ENCODE assay signal across 9 cellular contexts in the genomic region with DNA sequence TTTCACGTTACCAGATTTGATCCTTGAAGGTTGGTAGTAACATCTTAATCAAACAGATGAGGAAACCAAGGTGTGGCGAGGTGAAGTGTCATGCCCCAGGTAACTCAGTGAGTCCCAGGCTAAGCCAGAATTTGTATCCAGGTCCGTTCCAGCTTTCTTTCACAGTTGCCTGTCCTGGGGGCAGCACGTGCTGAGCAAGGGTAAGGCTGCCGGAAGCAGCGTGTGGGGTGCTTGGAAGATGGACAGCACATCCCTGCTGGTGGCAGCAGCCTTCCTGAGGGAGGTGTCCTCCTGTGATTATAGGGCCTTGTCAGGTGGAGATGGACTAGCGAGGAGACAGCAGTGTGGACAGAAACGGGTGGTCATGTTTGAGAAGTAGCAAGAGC. TPM values are rescaled to one million over a fixed set of nuclear protein-coding genes. Genes with fewer than 3 reads are reported as not detected.
A peak's percentile ranks its signal among the peaks of the same experiment; 100 is the strongest.
DNase-seq lines count a peak whose midpoint lies in the region; ATAC-seq and TF ChIP-seq lines count a peak whose summit lies in the region.
"Had no signal": no experiment of that assay in that cellular context is flagged by ENCODE, and none has a peak within 500 bp of the region (broad histone marks: within the 10 kb centered on the region; RNA-seq: fewer than 3 reads in every experiment).

No MANE protein-coding gene starts in this region.

- H3K36me3 ChIP-seq in CD8-positive, alpha-beta T cell (ENCODE audit: insufficient read depth, low read length), result no peaks in the 10 kb centered on the region
- H3K36me3 ChIP-seq in PC-9 (ENCODE audit: low read depth) (no peaks in the 10 kb centered on the region), parathyroid adenoma (ENCODE audit: control insufficient read depth, insufficient read depth, low read length) (no peaks in the 10 kb centered on the region)

- H2AFZ ChIP-seq in PC-9 (no peak overlapping the region), parathyroid adenoma (no peak overlapping the region)

- POLR2A ChIA-PET in CD8-positive, alpha-beta T cell (lab: Charles Lee), result interaction anchor here (1.5 kb wide), 1 partner anchor 62 kb away, joined by 3 read pairs; the partner anchor contains the start of gene NOL12
- POLR2A ChIA-PET in PC-9 (lab: Charles Lee; ENCODE audit: unreplicated experiment), result no interaction called here

- no peaks in the 10 kb centered on the region for H4K20me1 ChIP-seq in PC-9 (ENCODE audit: insufficient read depth)

- DNase-seq in CD8-positive, alpha-beta T cell, result no peak
- no peak for DNase-seq in PC-9
- DNase-seq in epithelial cell of prostate (ENCODE audit: low read depth, low spot score), result no peak
- DNase-seq in NCI-H748 treated with DMSO at 0.1 percent for 48 hours (lab: John Stamatoyannopoulos, UW), result no peak
- no peak for DNase-seq in SW480 (ENCODE audit: low spot score)
- no peak for DNase-seq in superior temporal gyrus (ENCODE audit: extremely low spot score)
- no peak for DNase-seq in NK-92 (lab: John Stamatoyannopoulos, UW; ENCODE audit: unreplicated experiment)
- DNase-seq: activated CD4-positive, CD25-positive, alpha-beta regulatory T cell treated with anti-CD3 and anti-CD28 coated beads, Interleukin-2, amount 50 U/mL, for 72 hours had no signal

- H3K36me3 Mint-ChIP-seq in CD8-positive, alpha-beta T cell, result peaks cover 4% of the 10 kb centered on the region

- H3K4me3 ChIP-seq in CD8-positive, alpha-beta T cell (ENCODE audit: low read depth, low read length), result no peak overlapping the region
- peak overlapping the region; percentile 88 for H3K4me3 ChIP-seq in PC-9
- peak overlapping the region; percentile 88 for H3K4me3 ChIP-seq in parathyroid adenoma (ENCODE audit: low read depth, low read length)

- intact Hi-C loops in CD8-positive, alpha-beta T cell (cut with DNase I, micrococcal nuclease), result loop anchor here (2.0 to 10.0 kb wide), 4 partner anchors 59 to 205 kb away; partner anchors contain the start of genes ANKRD54 (in 1 of the 2), C22orf23 (in 1 of the 2), EIF3L (in 1 of the 2) and GCAT (in 1 of the 2)
- intact Hi-C loops in PC-9 (cut with micrococcal nuclease; ENCODE audit: unreplicated experiment), result no loop called here

- H3K4me2 ChIP-seq in PC-9 (peak overlapping the region; percentile 97), parathyroid adenoma (ENCODE audit: low read length) (peak overlapping the region; percentile 99)

- TF ChIP-seq CTCF in CD8-positive, alpha-beta T cell (IDR thresholded peaks at IDR 0.05), result no peak
- TF ChIP-seq CTCF in PC-9 (conservative IDR thresholded peaks at IDR 0.05) (no peak), parathyroid adenoma (IDR thresholded peaks at IDR 0.05) (no peak)

- peaks cover 23% of the 10 kb centered on the region for H3K4me1 ChIP-seq in CD8-positive, alpha-beta T cell (ENCODE audit: insufficient read depth, low read length)
- H3K4me1 ChIP-seq in PC-9 (replicated peaks; ENCODE audit: insufficient read depth) (peaks cover 81% of the 10 kb centered on the region), parathyroid adenoma (peaks cover 32% of the 10 kb centered on the region)

- CTCF ChIA-PET in CD8-positive, alpha-beta T cell (lab: Charles Lee), result no interaction called here
- CTCF ChIA-PET in PC-9 (lab: Charles Lee), result interaction anchor here (1.0 kb wide), 1 partner anchor 41 kb away, joined by 7 read pairs; no protein-coding TSS in a partner anchor

- TSS peak; percentile 26 for BruUV-seq in PC-9 (replicated peaks; lab: Mats Ljungman, UMichigan)

- H3K27me3 Mint-ChIP-seq in CD8-positive, alpha-beta T cell (ENCODE audit: low read depth), result no peaks in the 10 kb centered on the region

- peak overlapping the region; percentile 90 for H3K4me3 Mint-ChIP-seq in CD8-positive, alpha-beta T cell

- H3K27ac ChIP-seq in CD8-positive, alpha-beta T cell (ENCODE audit: low read depth, low read length), result no peak overlapping the region
- H3K27ac ChIP-seq in PC-9 (peak overlapping the region; percentile 72), epithelial cell of prostate (peak overlapping the region; percentile 97), parathyroid adenoma (peak overlapping the region; percentile 93)

- no peaks in the 10 kb centered on the region for H3K9me2 ChIP-seq in PC-9 (ENCODE audit: insufficient read depth)

- H3K9me3 Mint-ChIP-seq in CD8-positive, alpha-beta T cell, result no peaks in the 10 kb centered on the region

- peaks cover 18% of the 10 kb centered on the region for H3K4me1 Mint-ChIP-seq in CD8-positive, alpha-beta T cell (ENCODE audit: low read depth)

- no peak for ATAC-seq in CD8-positive, alpha-beta T cell

- H3K9ac ChIP-seq in parathyroid adenoma, result no peak overlapping the region

- H3K27me3 ChIP-seq in CD8-positive, alpha-beta T cell (ENCODE audit: insufficient read depth, low read length), result no peaks in the 10 kb centered on the region
- no peaks in the 10 kb centered on the region for H3K27me3 ChIP-seq in PC-9 (ENCODE audit: insufficient read depth, low read depth)
- no peaks in the 10 kb centered on the region for H3K27me3 ChIP-seq in parathyroid adenoma (ENCODE audit: control insufficient read depth, insufficient read depth, low read length)

- H3K9me3 ChIP-seq in CD8-positive, alpha-beta T cell (ENCODE audit: low read length), result no peaks in the 10 kb centered on the region
- H3K9me3 ChIP-seq in PC-9 (ENCODE audit: insufficient read depth, low read depth), result no peaks in the 10 kb centered on the region
- H3K9me3 ChIP-seq in parathyroid adenoma (ENCODE audit: control insufficient read depth, low read length), result no peaks in the 10 kb centered on the region

- no peak overlapping the region for H3K27ac Mint-ChIP-seq in CD8-positive, alpha-beta T cell

- peaks cover 77% of the 10 kb centered on the region for H3F3A ChIP-seq in PC-9 (ENCODE audit: insufficient read depth, low read depth)

- H3K79me2 ChIP-seq in PC-9 (ENCODE audit: low read depth) (peaks cover 67% of the 10 kb centered on the region), parathyroid adenoma (peaks cover 5% of the 10 kb centered on the region)

RNA-seq across cellular contexts. Expression of gene TRIOBP, which starts 50.9 kb away (rescaled TPM):
- total RNA-seq in CD8-positive, alpha-beta T cell, result 1 to 10 TPM; 7.3 to 7.4 TPM
- 170 and 172 TPM in 2 replicates for total RNA-seq in PC-9 (2021)

Comparison
In these comparisons a context has a peak if more than half of its experiments do, and no peak if none do; other contexts are left out.
1. RNA of gene TRIOBP, which starts 50.9 kb away (total RNA-seq): 170 to 172 TPM in PC-9; 7.3 to 7.4 TPM in CD8-positive, alpha-beta T cell; every median in the first group is over 10 times any median in the second.